In genomic region chr12:12724421-12725085, GRCh38 we compare ENCODE assay signal across 8 cellular contexts. TPM values are rescaled to one million over a fixed set of nuclear protein-coding genes. Genes with fewer than 3 reads are reported as not detected.
DNase-seq lines count a peak whose midpoint lies in the region; ATAC-seq and TF ChIP-seq lines count a peak whose summit lies in the region.

No MANE protein-coding gene starts in this region.

- no peak for TF ChIP-seq EP300 in esophagus muscularis mucosa (IDR thresholded peaks at IDR 0.05)

- peaks cover 0 to 27% (median 12%) of the 10 kb centered on the region in 4 donors for H3K36me3 ChIP-seq in esophagus muscularis mucosa

- H3K27ac ChIP-seq in esophagus muscularis mucosa (replicated peaks in 1 of 4), result peak overlapping the region; percentile 98 to 100 (median 99)

- 0% methylated on average over 3 of the region's 46 CpGs for WGBS in esophagus muscularis mucosa

- H3K27me3 ChIP-seq in esophagus muscularis mucosa, result no peaks in the 10 kb centered on the region

- peak; percentile 2; the same call in 1 of the 3 replicates for ATAC-seq in SK-N-SH treated with all-trans-retinoic acid at 6 μM for 48 hours
- peak; percentile 3 for ATAC-seq in omental fat pad (ENCODE audit: low FRiP score)

- H3K4me3 ChIP-seq in HFF-Myc (replicated peaks; ENCODE audit: low read depth, low read length) (peak overlapping the region; percentile 89), esophagus muscularis mucosa (peak overlapping the region; percentile 69 to 76 (median 72))

- no peaks in the 10 kb centered on the region for H3K9me3 ChIP-seq in esophagus muscularis mucosa

- peaks cover 35 to 51% (median 47%) of the 10 kb centered on the region in 4 donors for H3K4me1 ChIP-seq in esophagus muscularis mucosa

- TF ChIP-seq CTCF in GM10266 (IDR thresholded peaks at IDR 0.05; ENCODE audit: control insufficient read depth, insufficient read depth, low read depth, missing control alignments) (no peak), HFF-Myc (IDR thresholded peaks at IDR 0.05; ENCODE audit: low read depth, low read length, missing control alignments) (no peak), esophagus muscularis mucosa (IDR thresholded peaks at IDR 0.05) (no peak), omental fat pad (IDR thresholded peaks at IDR 0.05) (no peak)

- intact Hi-C loops in esophagus muscularis mucosa (cut with DNase I), result loop anchor here (5.0 kb wide), 1 partner anchor 63 kb away; the partner anchor contains the start of gene APOLD1

- DNase-seq in GM10266 (ENCODE audit: extremely low spot score) (peak; percentile 39), HFF-Myc (ENCODE audit: extremely low read depth, low read depth) (no peak), esophagus muscularis mucosa (ENCODE audit: extremely low spot score) (no peak), omental fat pad (ENCODE audit: low spot score) (no peak), LoVo (ENCODE audit: low spot score) (no peak), CD1c-positive myeloid dendritic cell (ENCODE audit: extremely low spot score) (no peak)
- DNase-seq in effector CD8-positive, alpha-beta T cell (lab: John Stamatoyannopoulos, UW), result no peak

- no peak for TF ChIP-seq POLR2A in esophagus muscularis mucosa (IDR thresholded peaks at IDR 0.05; ENCODE audit: low read depth)

TF ChIP-seq in SK-N-SH treated with all-trans-retinoic acid at 6 μM for 48 hours, 23 proteins besides CTCF, POLR2A, EP300 and RAD21:
- no peak for TF ChIP-seq OSR1 (CRISPR knock-in tag; IDR thresholded peaks at IDR 0.05)
- no peak for TF ChIP-seq PATZ1 (CRISPR knock-in tag; IDR thresholded peaks at IDR 0.05; ENCODE audit: borderline replicate concordance)
- TF ChIP-seq ZNF8 (CRISPR knock-in tag; IDR thresholded peaks at IDR 0.05), result no peak
- no peak for TF ChIP-seq ZC3H10 (CRISPR knock-in tag; IDR thresholded peaks at IDR 0.05)
- no peak for TF ChIP-seq CREB5 (CRISPR knock-in tag; IDR thresholded peaks at IDR 0.05; ENCODE audit: low read depth)
- TF ChIP-seq ZNF70 (CRISPR knock-in tag; IDR thresholded peaks at IDR 0.05), result no peak
- no peak for TF ChIP-seq CSRNP3 (CRISPR knock-in tag; IDR thresholded peaks at IDR 0.05)
- no peak for TF ChIP-seq ISL1 (CRISPR knock-in tag; IDR thresholded peaks at IDR 0.05)
- TF ChIP-seq TCF4 (CRISPR knock-in tag; IDR thresholded peaks at IDR 0.05; ENCODE audit: borderline replicate concordance), result no peak
- no peak for TF ChIP-seq ZNF565 (CRISPR knock-in tag; conservative IDR thresholded peaks at IDR 0.05; ENCODE audit: low read depth)
- TF ChIP-seq POU6F1 (CRISPR knock-in tag; IDR thresholded peaks at IDR 0.05; ENCODE audit: borderline replicate concordance, low read depth), result no peak
- no peak for TF ChIP-seq SNAI2 (CRISPR knock-in tag; IDR thresholded peaks at IDR 0.05)

RNA-seq across cellular contexts. Expression of gene CDKN1B, which starts 7.4 kb away (rescaled TPM):
- total RNA-seq in esophagus muscularis mucosa (10 to 100 TPM; 48.7 to 97.4 (median 70.6) TPM), omental fat pad (10 to 100 TPM; 18.4 to 86.2 (median 26.5) TPM)

RNA-seq across cellular contexts. Expression of gene GPR19, which starts 28.6 kb away (rescaled TPM):
- total RNA-seq in esophagus muscularis mucosa (1 to 10 TPM in 1 of 4 donors, not detected in 3; 1.7 TPM), omental fat pad (1 to 10 TPM in 2 of 4 donors, under 1 TPM in 1, not detected in 1; 0.38 to 1.3 (median 1.2) TPM)
